21 cellular contexts compared by ENCODE assay signal in genomic region chr14:23013056-23014054, GRCh38. TPM values are rescaled to one million over a fixed set of nuclear protein-coding genes. Genes with fewer than 3 reads are reported as not detected.
"Had no signal": no experiment of that assay in that cellular context is flagged by ENCODE, and none has a peak within 500 bp of the region (broad histone marks: within the 10 kb centered on the region; RNA-seq: fewer than 3 reads in every experiment).

No MANE protein-coding gene starts in this region.

- H3K4me3 ChIP-seq: colonic mucosa, esophagus squamous epithelium, neural progenitor cell, ovary had no signal

- H3K27me3 Mint-ChIP-seq: activated B cell treated with CpG ODN at 0.5 μM for 24 hours; activated naive CD8-positive, alpha-beta T cell; stimulated activated naive CD8-positive, alpha-beta T cell treated with anti-CD3 and anti-CD28 coated beads, Interleukin-15, amount 100 ng/mL, for 72 hours had no signal

- H3K36me3 ChIP-seq: colonic mucosa, esophagus squamous epithelium, neural progenitor cell, ovary had no signal

- H3K9me3 Mint-ChIP-seq: activated B cell treated with CpG ODN at 0.5 μM for 24 hours; stimulated activated naive CD8-positive, alpha-beta T cell treated with anti-CD3 and anti-CD28 coated beads, Interleukin-15, amount 100 ng/mL, for 72 hours had no signal

- H3K4me3 Mint-ChIP-seq: activated B cell treated with CpG ODN at 0.5 μM for 24 hours; activated CD8-positive, alpha-beta T cell treated with anti-CD3 and anti-CD28 coated beads, Interleukin-2, amount 10 ng/mL, durations not matched to agents 7 days and 5 days; activated naive CD8-positive, alpha-beta T cell; neural progenitor cell; stimulated activated naive CD8-positive, alpha-beta T cell treated with anti-CD3 and anti-CD28 coated beads, Interleukin-15, amount 100 ng/mL, for 72 hours had no signal

- H3K27me3 ChIP-seq: colonic mucosa, esophagus squamous epithelium, neural progenitor cell, ovary had no signal

- DNase-seq: activated B cell treated with CpG ODN at 0.5 μM for 24 hours; activated CD4-positive, alpha-beta T cell treated with anti-CD3 and anti-CD28 coated beads for 48 hours; activated CD8-positive, alpha-beta memory T cell treated with anti-CD3 and anti-CD28 coated beads, Interleukin-2, amount 50 U/mL, for 4 hours; activated CD8-positive, alpha-beta T cell treated with anti-CD3 and anti-CD28 coated beads, Interleukin-2, amount 10 ng/mL, durations not matched to agents 7 days and 5 days; activated gamma-delta T cell; activated T-cell treated with anti-CD3 and anti-CD28 coated beads, Interleukin-2, amount 50 U/mL, for 48 hours; amniotic stem cell; central memory CD4-positive, alpha-beta T cell; colonic mucosa; esophagus squamous epithelium; foreskin fibroblast; ovary; stimulated activated CD4-positive, alpha-beta T cell treated with anti-CD3 and anti-CD28 coated beads, Interleukin-1b, Interleukin-23, amount 100 ng/mL, for 48 hours; stimulated activated naive CD8-positive, alpha-beta T cell treated with anti-CD3 and anti-CD28 coated beads, Interleukin-15, amount 100 ng/mL, for 72 hours had no signal

- H3K27ac Mint-ChIP-seq: activated B cell treated with CpG ODN at 0.5 μM for 24 hours; activated CD8-positive, alpha-beta T cell treated with anti-CD3 and anti-CD28 coated beads, Interleukin-2, amount 10 ng/mL, durations not matched to agents 7 days and 5 days; activated naive CD8-positive, alpha-beta T cell; neural progenitor cell; stimulated activated naive CD8-positive, alpha-beta T cell treated with anti-CD3 and anti-CD28 coated beads, Interleukin-15, amount 100 ng/mL, for 72 hours had no signal

- H3K36me3 Mint-ChIP-seq: activated naive CD8-positive, alpha-beta T cell had no signal

- H3K27ac ChIP-seq: colonic mucosa, esophagus squamous epithelium, neural progenitor cell, ovary had no signal

- H3K9me3 ChIP-seq: colonic mucosa, esophagus squamous epithelium, ovary had no signal

- H3K4me1 ChIP-seq: colonic mucosa had no signal

RNA-seq across cellular contexts. Expression of gene PSMB11, which starts 28.7 kb away (rescaled TPM):
- total RNA-seq: activated B cell treated with CpG ODN at 0.5 μM for 24 hours; activated CD8-positive, alpha-beta T cell treated with anti-CD3 and anti-CD28 coated beads, Interleukin-2, amount 10 ng/mL, durations not matched to agents 7 days and 5 days; colonic mucosa; esophagus squamous epithelium; lower leg skin; mesenteric fat pad; ovary; T-helper 2 cell treated with Interferon-gamma antibody and Interleukin-4, amounts not matched to agents 100 ng/mL and 5 ng/mL, for 36 hours; temporal lobe; ureter had no signal
- polyA plus RNA-seq: ovary had no signal
